In the genomic region with DNA sequence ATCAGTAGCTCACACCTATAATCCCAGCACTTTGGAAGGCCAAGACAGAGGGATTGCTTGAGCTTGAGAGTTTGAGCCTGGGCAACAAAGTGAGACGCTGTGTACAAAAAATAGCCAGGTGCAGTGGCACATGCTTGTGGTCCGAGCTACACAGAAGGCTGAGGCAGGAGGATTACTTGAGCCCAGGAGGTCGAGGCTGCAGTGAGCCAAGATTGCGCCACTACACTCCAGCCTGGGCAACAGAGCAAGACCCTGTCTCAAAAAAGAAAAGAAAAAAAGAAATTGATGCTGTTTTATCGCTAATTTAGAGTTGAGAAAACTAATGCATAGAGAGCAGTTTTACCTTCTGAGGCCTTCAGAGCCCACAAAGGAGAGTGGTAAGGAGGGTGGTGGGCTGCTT, we compare ENCODE assay signal across 7 cellular contexts. TPM values are rescaled to one million over a fixed set of nuclear protein-coding genes. Genes with fewer than 3 reads are reported as not detected.
"Had no signal": no experiment of that assay in that cellular context is flagged by ENCODE, and none has a peak within 500 bp of the region (broad histone marks: within the 10 kb centered on the region; RNA-seq: fewer than 3 reads in every experiment).

No MANE protein-coding gene starts in this region.

RNA-seq across cellular contexts. Expression of a gene that starts 11.9 kb away (rescaled TPM):
- total RNA-seq: urinary bladder had no signal
- polyA plus RNA-seq: naive thymus-derived CD4-positive, alpha-beta T cell had no signal

RNA-seq across cellular contexts. Expression of a gene that starts 42.9 kb away (rescaled TPM):
- total RNA-seq: natural killer cell, osteoblast, sigmoid colon, subcutaneous adipose tissue, thoracic aorta had no signal
